In the genomic region with DNA sequence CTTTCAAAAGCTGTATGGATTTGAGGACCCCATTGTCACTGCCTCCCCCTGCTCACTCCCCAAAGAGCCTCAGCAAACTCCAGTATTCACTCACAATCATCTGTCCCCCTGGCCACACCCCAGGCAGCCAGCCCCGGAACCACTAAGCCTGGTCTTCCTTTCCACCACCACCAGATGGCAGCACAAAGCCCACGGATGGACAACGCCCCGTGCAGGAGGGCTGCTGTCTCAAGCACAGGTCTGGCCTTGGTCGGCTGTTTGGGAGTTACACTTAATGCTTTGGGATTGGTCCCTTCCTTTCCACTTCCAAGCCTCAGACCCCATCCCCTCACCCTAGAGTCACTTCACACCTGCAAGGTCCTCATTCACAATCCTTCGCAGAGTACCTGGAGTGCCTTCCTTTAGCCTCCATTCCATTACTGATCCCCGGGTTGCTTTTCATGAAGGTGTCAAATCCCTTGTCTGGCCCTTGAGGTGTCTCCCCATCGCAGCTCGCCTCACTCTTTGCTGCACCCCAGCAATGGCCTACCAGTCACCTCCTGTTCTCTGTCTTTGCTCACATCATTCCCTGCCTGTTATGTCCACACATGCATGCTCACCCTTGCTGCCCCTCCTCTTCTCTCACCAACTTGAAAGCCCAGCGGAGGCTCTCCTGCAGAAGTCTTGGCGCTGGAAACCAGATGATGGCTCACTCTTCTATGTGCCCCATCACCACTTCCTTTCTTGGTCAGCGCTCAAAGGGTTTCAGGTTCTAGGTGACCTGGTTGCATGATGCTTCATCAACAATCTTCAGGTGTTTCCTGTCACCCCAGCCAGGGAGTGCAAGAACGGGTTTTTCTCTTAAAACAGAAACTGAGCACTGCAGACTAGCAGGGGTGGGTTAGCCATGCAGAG, we compare ENCODE assay signal across 8 cellular contexts. TPM values are rescaled to one million over a fixed set of nuclear protein-coding genes. Genes with fewer than 3 reads are reported as not detected.
DNase-seq lines count a peak whose midpoint lies in the region; ATAC-seq and TF ChIP-seq lines count a peak whose summit lies in the region.

No MANE protein-coding gene starts in this region.

- DNase-seq in Calu3 (peak; percentile 82), HPDE6-E6E7 (ENCODE audit: extremely low spot score) (peak; percentile 75), NOMO-1 treated with DMSO at 0.1 percent for 48 hours (lab: John Stamatoyannopoulos, UW; ENCODE audit: unreplicated experiment) (peak; percentile 70), epithelial cell of esophagus (ENCODE audit: low read depth) (peak; percentile 72)
- peak; percentile 62 for DNase-seq in activated CD8-positive, alpha-beta memory T cell treated with anti-CD3 and anti-CD28 coated beads, Interleukin-2, amount 50 U/mL, for 1 hour (ENCODE audit: extremely low read depth)
- peak; percentile 89 for DNase-seq in natural killer cell treated with Interleukin-12 subunit alpha and Interleukin-12 subunit beta and Interleukin-15 and Interleukin-18, amount 100 ng/mL, for 72 hours (ENCODE audit: low spot score)
- DNase-seq in stimulated activated naive CD8-positive, alpha-beta T cell treated with anti-CD3 and anti-CD28 coated beads, Interleukin-15, amount 100 ng/mL, for 72 hours = peak; percentile 88 to 90

- H3K36me3 Mint-ChIP-seq in Calu3 (ENCODE audit: insufficient read depth, unreplicated experiment) = no peaks in the 10 kb centered on the region
- H3K36me3 Mint-ChIP-seq in natural killer cell treated with Interleukin-12 subunit alpha and Interleukin-12 subunit beta and Interleukin-15 and Interleukin-18, amount 100 ng/mL, for 72 hours = no peaks in the 10 kb centered on the region

- CTCF ChIA-PET in Calu3 (lab: Charles Lee) = no interaction called here

- no TSS peak for BruUV-seq in Calu3 (replicated peaks; lab: Mats Ljungman, UMichigan)

- H3K27ac Mint-ChIP-seq in Calu3 (ENCODE audit: unreplicated experiment) = no peak overlapping the region
- H3K27ac Mint-ChIP-seq in natural killer cell treated with Interleukin-12 subunit alpha and Interleukin-12 subunit beta and Interleukin-15 and Interleukin-18, amount 100 ng/mL, for 72 hours = no peak overlapping the region
- H3K27ac Mint-ChIP-seq in stimulated activated naive CD8-positive, alpha-beta T cell treated with anti-CD3 and anti-CD28 coated beads, Interleukin-15, amount 100 ng/mL, for 72 hours = no peak overlapping the region

- TF ChIP-seq CTCF in Calu3 (IDR thresholded peaks at IDR 0.05; ENCODE audit: unreplicated experiment) = peak; percentile 49
- TF ChIP-seq CTCF in epithelial cell of esophagus (IDR thresholded peaks at IDR 0.05; ENCODE audit: insufficient read depth, low read depth, low read length, missing control alignments) = peak; percentile 87

- no peaks in the 10 kb centered on the region for H3K9me3 Mint-ChIP-seq in Calu3 (ENCODE audit: low read depth, unreplicated experiment)
- H3K9me3 Mint-ChIP-seq in natural killer cell treated with Interleukin-12 subunit alpha and Interleukin-12 subunit beta and Interleukin-15 and Interleukin-18, amount 100 ng/mL, for 72 hours = no peaks in the 10 kb centered on the region
- H3K9me3 Mint-ChIP-seq in stimulated activated naive CD8-positive, alpha-beta T cell treated with anti-CD3 and anti-CD28 coated beads, Interleukin-15, amount 100 ng/mL, for 72 hours = no peaks in the 10 kb centered on the region

- intact Hi-C loops in Calu3 (cut with micrococcal nuclease; ENCODE audit: unreplicated experiment) = loop anchor here (1.0 to 2.0 kb wide), 2 partner anchors 135 to 150 kb away; no protein-coding TSS in a partner anchor

- peak; percentile 47 for ATAC-seq in GM21381 (IDR thresholded peaks at IDR 0.05; ENCODE audit: unreplicated experiment)
- peak; percentile 82 to 87 for ATAC-seq in natural killer cell treated with Interleukin-12 subunit alpha and Interleukin-12 subunit beta and Interleukin-15 and Interleukin-18, amount 100 ng/mL, for 72 hours
- ATAC-seq in stimulated activated naive CD8-positive, alpha-beta T cell treated with anti-CD3 and anti-CD28 coated beads, Interleukin-15, amount 100 ng/mL, for 72 hours = peak; percentile 85

- H3K4me1 Mint-ChIP-seq in Calu3 (ENCODE audit: low read depth, unreplicated experiment) = peaks cover 8% of the 10 kb centered on the region
- H3K4me1 Mint-ChIP-seq in natural killer cell treated with Interleukin-12 subunit alpha and Interleukin-12 subunit beta and Interleukin-15 and Interleukin-18, amount 100 ng/mL, for 72 hours (ENCODE audit: low read depth in 2 of 2) = peaks cover 51 to 53% of the 10 kb centered on the region in 2 donors
- H3K4me1 Mint-ChIP-seq in stimulated activated naive CD8-positive, alpha-beta T cell treated with anti-CD3 and anti-CD28 coated beads, Interleukin-15, amount 100 ng/mL, for 72 hours = peaks cover 20% of the 10 kb centered on the region

- no peak overlapping the region for H3K4me3 ChIP-seq in epithelial cell of esophagus (ENCODE audit: low read length)

- peaks cover 15% of the 10 kb centered on the region for H3K27me3 Mint-ChIP-seq in Calu3 (ENCODE audit: unreplicated experiment)
- no peaks in the 10 kb centered on the region for H3K27me3 Mint-ChIP-seq in natural killer cell treated with Interleukin-12 subunit alpha and Interleukin-12 subunit beta and Interleukin-15 and Interleukin-18, amount 100 ng/mL, for 72 hours
- no peaks in the 10 kb centered on the region for H3K27me3 Mint-ChIP-seq in stimulated activated naive CD8-positive, alpha-beta T cell treated with anti-CD3 and anti-CD28 coated beads, Interleukin-15, amount 100 ng/mL, for 72 hours

- H3K4me3 Mint-ChIP-seq in Calu3 (ENCODE audit: low read depth, unreplicated experiment) = no peak overlapping the region
- H3K4me3 Mint-ChIP-seq in natural killer cell treated with Interleukin-12 subunit alpha and Interleukin-12 subunit beta and Interleukin-15 and Interleukin-18, amount 100 ng/mL, for 72 hours = no peak overlapping the region
- no peak overlapping the region for H3K4me3 Mint-ChIP-seq in stimulated activated naive CD8-positive, alpha-beta T cell treated with anti-CD3 and anti-CD28 coated beads, Interleukin-15, amount 100 ng/mL, for 72 hours

RNA-seq across cellular contexts. Expression of a gene that starts 24.9 kb away (rescaled TPM):
- total RNA-seq in Calu3 (2022) = not detected in 2 replicates
- under 1 TPM; 0.62 to 0.92 TPM for total RNA-seq in natural killer cell treated with Interleukin-12 subunit alpha and Interleukin-12 subunit beta and Interleukin-15 and Interleukin-18, amount 100 ng/mL, for 72 hours

RNA-seq across cellular contexts. Expression of a gene that starts 43.7 kb away (rescaled TPM):
- not detected in 2 replicates for total RNA-seq in Calu3 (2022)
- 100 to 1,000 TPM in 1 of 2 donors, 10 to 100 TPM in 1; 65.7 to 105 TPM for total RNA-seq in natural killer cell treated with Interleukin-12 subunit alpha and Interleukin-12 subunit beta and Interleukin-15 and Interleukin-18, amount 100 ng/mL, for 72 hours

Comparison
In these comparisons a context has a peak if more than half of its experiments do, and no peak if none do; other contexts are left out.
1. RNA of a gene that starts 43.7 kb away (total RNA-seq): 65.7 to 105 TPM in natural killer cell treated with Interleukin-12 subunit alpha and Interleukin-12 subunit beta and Interleukin-15 and Interleukin-18, amount 100 ng/mL, for 72 hours; not detected in Calu3; every median in the first group is over 10 times any median in the second.
2. Peak in every context shown above with its lines, with median percentiles within 50 percentile points of each other: DNase-seq and ATAC-seq.